In the genomic region with DNA sequence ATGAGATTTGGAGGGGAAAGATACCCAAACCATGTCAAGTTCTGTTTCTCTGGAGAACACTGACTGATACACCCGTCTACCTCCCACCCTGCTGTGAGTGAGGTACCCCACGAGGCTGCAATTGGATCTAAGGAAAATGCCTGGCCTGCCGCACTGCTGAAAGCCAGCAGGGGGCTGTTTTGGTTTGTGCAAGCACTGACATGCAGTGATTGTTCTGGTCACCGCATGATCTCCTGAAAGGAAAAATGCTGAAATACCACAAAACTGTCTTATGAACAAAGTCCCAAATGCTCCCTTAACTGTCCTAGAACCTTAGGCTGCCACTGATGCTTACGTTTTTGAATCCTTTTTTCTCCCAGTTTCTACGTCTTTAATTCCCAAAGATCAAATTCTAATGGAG, we compare ENCODE assay signal across 11 cellular contexts.
DNase-seq lines count a peak whose midpoint lies in the region; ATAC-seq, FAIRE-seq and TF ChIP-seq lines count a peak whose summit lies in the region.
"Had no signal": no experiment of that assay in that cellular context is flagged by ENCODE, and none has a peak within 500 bp of the region (broad histone marks: within the 10 kb centered on the region; RNA-seq: fewer than 3 reads in every experiment).

No MANE protein-coding gene starts in this region.

- H2BK12ac ChIP-seq in trophoblast cell (ENCODE audit: low read length), result peak overlapping the region; percentile 27

- H3K4me1 ChIP-seq in PC-9 (replicated peaks; ENCODE audit: insufficient read depth), result no peaks in the 10 kb centered on the region
- peaks cover 14 to 18% of the 10 kb centered on the region in 2 experiments for H3K4me1 ChIP-seq in trophoblast cell (ENCODE audit: control insufficient read depth in 1 of 2, insufficient read depth in 2 of 2, low read length in 2 of 2)

- no peak overlapping the region for H4K91ac ChIP-seq in trophoblast cell (ENCODE audit: low read depth, low read length)

- intact Hi-C loops in PC-9 (cut with micrococcal nuclease; ENCODE audit: unreplicated experiment), result no loop called here

- no peak overlapping the region for H3K18ac ChIP-seq in trophoblast cell (ENCODE audit: low read length)

- no peak overlapping the region for H2BK5ac ChIP-seq in trophoblast cell (ENCODE audit: low read depth, low read length, poor library complexity)

- H3K79me1 ChIP-seq in trophoblast cell (ENCODE audit: low read length), result peaks cover 20% of the 10 kb centered on the region

- H3K23ac ChIP-seq in trophoblast cell (ENCODE audit: low read length), result no peak overlapping the region

- H3K79me2 ChIP-seq in PC-9 (ENCODE audit: low read depth) (no peaks in the 10 kb centered on the region), trophoblast cell (ENCODE audit: control insufficient read depth, insufficient read depth, low read length, poor library complexity) (no peaks in the 10 kb centered on the region)

- ATAC-seq in GM18861 (IDR thresholded peaks at IDR 0.05; ENCODE audit: unreplicated experiment), result no peak
- ATAC-seq in HG03095 (IDR thresholded peaks at IDR 0.05; ENCODE audit: unreplicated experiment), result no peak

- no peak overlapping the region for H2AK5ac ChIP-seq in trophoblast cell (ENCODE audit: low read length)

- POLR2A ChIA-PET in PC-9 (lab: Charles Lee; ENCODE audit: unreplicated experiment), result no interaction called here

- no CpG with 5 or more reads among the region's 6 CpGs for WGBS in trophoblast cell (ENCODE audit: extremely low coverage, insufficient coverage, insufficient read length)

- H3K4me3 ChIP-seq in PC-9, result no peak overlapping the region
- H3K4me3 ChIP-seq in fibroblast of mammary gland (ENCODE audit: control insufficient read depth, low read depth, low read length), result no peak overlapping the region
- no peak overlapping the region for H3K4me3 ChIP-seq in trophoblast cell (ENCODE audit: low read depth, low read length)

- no TSS peak for BruUV-seq in PC-9 (replicated peaks; lab: Mats Ljungman, UMichigan)

- H3K4ac ChIP-seq in trophoblast cell (ENCODE audit: low read depth, low read length), result no peak overlapping the region

- H3K9me3 ChIP-seq in PC-9 (ENCODE audit: insufficient read depth, low read depth) (no peaks in the 10 kb centered on the region), trophoblast cell (ENCODE audit: insufficient read depth, low read depth, low read length) (peaks cover 2% of the 10 kb centered on the region)

- no peaks in the 10 kb centered on the region for H3K9me2 ChIP-seq in PC-9 (ENCODE audit: insufficient read depth)

- no peaks in the 10 kb centered on the region for H3K36me3 ChIP-seq in PC-9 (ENCODE audit: low read depth)
- no peaks in the 10 kb centered on the region for H3K36me3 ChIP-seq in trophoblast cell (ENCODE audit: control insufficient read depth in 1 of 2, insufficient read depth in 2 of 2, low read length in 2 of 2)

- no peak overlapping the region for H2AFZ ChIP-seq in PC-9
- H2AFZ ChIP-seq in trophoblast cell (ENCODE audit: insufficient read depth, low read length, poor library complexity), result no peak overlapping the region

- H4K8ac ChIP-seq in trophoblast cell (ENCODE audit: low read depth, low read length), result no peak overlapping the region

- H4K20me1 ChIP-seq in PC-9 (ENCODE audit: insufficient read depth), result no peaks in the 10 kb centered on the region

- TF ChIP-seq CTCF in PC-9 (conservative IDR thresholded peaks at IDR 0.05) (peak; percentile 32; the same call in 1 of the 2 replicates), fibroblast of mammary gland (conservative IDR thresholded peaks at IDR 0.05; ENCODE audit: control insufficient read depth, insufficient read depth, low read depth, low read length) (peak; percentile 84)

- no peaks in the 10 kb centered on the region for H3F3A ChIP-seq in PC-9 (ENCODE audit: insufficient read depth, low read depth)

- no peak for FAIRE-seq in GM19239 (lab: Jason Lieb, UNC)

- DNase-seq in GM03348 (ENCODE audit: low spot score), result peak; percentile 54
- no peak for DNase-seq in PC-9
- peak; percentile 80 for DNase-seq in fibroblast of mammary gland (ENCODE audit: low read depth)
- DNase-seq in trophoblast cell, result peak in 1 of 2 donors; percentile 37
- DNase-seq in GM19239 (ENCODE audit: insufficient read length, low spot score), result no peak
- no peak for DNase-seq in central memory CD4-positive, alpha-beta T cell
- DNase-seq: activated naive CD4-positive, alpha-beta T cell treated with anti-CD3 and anti-CD28 coated beads for 36 hours; NCI-H1048; T1000 had no signal

- no peak overlapping the region for H3K14ac ChIP-seq in trophoblast cell (ENCODE audit: low read length)

- H3K9ac ChIP-seq in trophoblast cell (ENCODE audit: low read length), result no peak overlapping the region

- H3K4me2 ChIP-seq in PC-9 (no peak overlapping the region), trophoblast cell (ENCODE audit: low read length) (no peak overlapping the region)

- H2BK120ac ChIP-seq in trophoblast cell (ENCODE audit: insufficient read depth, low read length, poor library complexity), result no peak overlapping the region

- CTCF ChIA-PET in PC-9 (lab: Charles Lee), result no interaction called here

- H3K27me3 ChIP-seq in PC-9 (ENCODE audit: insufficient read depth, low read depth) (no peaks in the 10 kb centered on the region), trophoblast cell (ENCODE audit: insufficient read depth, low read length) (no peaks in the 10 kb centered on the region)

- H3K27ac ChIP-seq in PC-9 (no peak overlapping the region), trophoblast cell (ENCODE audit: low read depth, low read length) (no peak overlapping the region)

- no peak overlapping the region for H4K12ac ChIP-seq in trophoblast cell (ENCODE audit: low read depth, low read length)

Comparison
In these comparisons a context has a peak if more than half of its experiments do, and no peak if none do; other contexts are left out.
1. DNase-seq: peak in GM03348 (single experiment) and fibroblast of mammary gland (single experiment); none in PC-9 (0 of 2), GM19239 (single experiment) and central memory CD4-positive, alpha-beta T cell (single experiment).